Comparison of ENCODE assay signal across 9 cellular contexts in the genomic region with DNA sequence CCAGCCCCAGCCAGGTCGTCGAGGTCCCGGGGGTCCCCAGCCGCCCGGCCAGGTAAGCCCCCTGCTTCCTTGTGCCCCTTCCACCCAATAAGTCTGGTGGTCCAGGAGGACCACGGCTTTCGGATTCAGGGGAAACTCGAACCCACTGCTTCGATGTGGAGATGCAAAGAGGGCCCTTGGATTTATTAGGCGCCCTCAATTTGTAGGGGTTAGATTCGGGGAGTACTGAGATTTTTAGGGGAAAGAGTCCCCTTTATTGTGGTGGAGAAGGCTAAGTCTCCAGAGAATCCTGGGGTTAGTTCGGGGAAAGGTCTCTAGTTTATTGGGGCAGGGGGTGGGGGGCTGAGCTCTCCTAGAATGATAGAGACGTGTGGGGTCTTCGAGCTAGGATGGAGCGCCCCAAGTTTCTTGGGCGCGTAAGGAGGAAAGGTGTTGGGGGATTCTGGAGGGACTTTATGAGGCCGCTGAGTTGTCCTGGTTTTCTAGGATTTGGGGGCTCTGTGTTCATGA. TPM values are rescaled to one million over a fixed set of nuclear protein-coding genes. Genes with fewer than 3 reads are reported as not detected.
DNase-seq lines count a peak whose midpoint lies in the region; ATAC-seq and TF ChIP-seq lines count a peak whose summit lies in the region.
"Had no signal": no experiment of that assay in that cellular context is flagged by ENCODE, and none has a peak within 500 bp of the region (broad histone marks: within the 10 kb centered on the region; RNA-seq: fewer than 3 reads in every experiment).

No MANE protein-coding gene starts in this region.

- H3K9ac ChIP-seq in SK-N-MC (ENCODE audit: insufficient read length), result no peak overlapping the region

- H3K27ac Mint-ChIP-seq in activated CD4-positive, alpha-beta T cell treated with anti-CD3 and anti-CD28 coated beads, Interleukin-2, amount 10 ng/mL, durations not matched to agents 24 days and 14 days, result no peak overlapping the region
- peak overlapping the region; percentile 12 for H3K27ac Mint-ChIP-seq in glutamatergic neuron (ENCODE audit: unreplicated experiment)
- H3K27ac Mint-ChIP-seq in stimulated activated effector memory CD8-positive, alpha-beta T cell treated with anti-CD3 and anti-CD28 coated beads, Interleukin-12 subunit alpha, Interleukin-12 subunit beta, amount 100 ng/mL, for 72 hours, result no peak overlapping the region

- intact Hi-C loops in activated CD4-positive, alpha-beta T cell treated with anti-CD3 and anti-CD28 coated beads, Interleukin-2, amount 10 ng/mL, durations not matched to agents 24 days and 14 days (cut with micrococcal nuclease), result loop anchor here (10.0 kb wide), 1 partner anchor 293 kb away; no protein-coding TSS in a partner anchor
- intact Hi-C loops in left colon (cut with DNase I, micrococcal nuclease), result loop anchor here (5.0 to 10.0 kb wide), 2 partner anchors 63 to 135 kb away; no protein-coding TSS in a partner anchor

- H3K4me3 ChIP-seq in SK-N-MC, result peak overlapping the region; percentile 98; the same call in 1 of the 2 replicates

- H3K36me3 Mint-ChIP-seq in activated CD4-positive, alpha-beta T cell treated with anti-CD3 and anti-CD28 coated beads, Interleukin-2, amount 10 ng/mL, durations not matched to agents 24 days and 14 days (ENCODE audit: low read depth), result no peaks in the 10 kb centered on the region
- no peaks in the 10 kb centered on the region for H3K36me3 Mint-ChIP-seq in glutamatergic neuron (ENCODE audit: unreplicated experiment)
- H3K36me3 Mint-ChIP-seq in stimulated activated effector memory CD8-positive, alpha-beta T cell treated with anti-CD3 and anti-CD28 coated beads, Interleukin-12 subunit alpha, Interleukin-12 subunit beta, amount 100 ng/mL, for 72 hours, result no peaks in the 10 kb centered on the region

- no peaks in the 10 kb centered on the region for H3K36me3 ChIP-seq in SK-N-MC (ENCODE audit: insufficient read depth, low read length)

- H3K4me3 Mint-ChIP-seq in activated CD4-positive, alpha-beta T cell treated with anti-CD3 and anti-CD28 coated beads, Interleukin-2, amount 10 ng/mL, durations not matched to agents 24 days and 14 days, result peak overlapping the region; percentile 75
- peak overlapping the region; percentile 86 for H3K4me3 Mint-ChIP-seq in glutamatergic neuron (ENCODE audit: unreplicated experiment)
- peak overlapping the region; percentile 52 for H3K4me3 Mint-ChIP-seq in stimulated activated effector memory CD8-positive, alpha-beta T cell treated with anti-CD3 and anti-CD28 coated beads, Interleukin-12 subunit alpha, Interleukin-12 subunit beta, amount 100 ng/mL, for 72 hours

- peaks cover 39% of the 10 kb centered on the region for H3K27me3 Mint-ChIP-seq in activated CD4-positive, alpha-beta T cell treated with anti-CD3 and anti-CD28 coated beads, Interleukin-2, amount 10 ng/mL, durations not matched to agents 24 days and 14 days
- peaks cover 13% of the 10 kb centered on the region for H3K27me3 Mint-ChIP-seq in glutamatergic neuron (ENCODE audit: unreplicated experiment)

- H3K9me3 ChIP-seq in SK-N-MC (ENCODE audit: low read depth, low read length), result no peaks in the 10 kb centered on the region

- TF ChIP-seq CTCF in glutamatergic neuron (IDR thresholded peaks at IDR 0.05; ENCODE audit: partially characterized antibody, unreplicated experiment), result no peak

- H3K27ac ChIP-seq in SK-N-MC, result no peak overlapping the region

- ATAC-seq in stimulated activated effector memory CD8-positive, alpha-beta T cell treated with anti-CD3 and anti-CD28 coated beads, Interleukin-12 subunit alpha, Interleukin-12 subunit beta, amount 100 ng/mL, for 72 hours, result no peak
- ATAC-seq in left colon (no peak), HG03520 (IDR thresholded peaks at IDR 0.05; ENCODE audit: unreplicated experiment) (no peak), GM18870 (IDR thresholded peaks at IDR 0.05; ENCODE audit: unreplicated experiment) (no peak)

- DNase-seq in activated CD4-positive, alpha-beta T cell treated with anti-CD3 and anti-CD28 coated beads, Interleukin-2, amount 10 ng/mL, durations not matched to agents 24 days and 14 days, result no peak
- DNase-seq in activated CD4-positive, alpha-beta T cell treated with anti-CD3 and anti-CD28 coated beads for 48 hours, result no peak
- DNase-seq in SK-N-MC (ENCODE audit: low read depth, low spot score), result no peak
- DNase-seq in glutamatergic neuron, result no peak
- no peak for DNase-seq in stimulated activated effector memory CD8-positive, alpha-beta T cell treated with anti-CD3 and anti-CD28 coated beads, Interleukin-12 subunit alpha, Interleukin-12 subunit beta, amount 100 ng/mL, for 72 hours (ENCODE audit: low spot score in 2 of 2)
- DNase-seq in left colon, result no peak
- DNase-seq: NCI-H187 treated with DMSO at 0.1 percent for 48 hours had no signal

- no peaks in the 10 kb centered on the region for H3K9me3 Mint-ChIP-seq in activated CD4-positive, alpha-beta T cell treated with anti-CD3 and anti-CD28 coated beads, Interleukin-2, amount 10 ng/mL, durations not matched to agents 24 days and 14 days
- no peaks in the 10 kb centered on the region for H3K9me3 Mint-ChIP-seq in glutamatergic neuron (ENCODE audit: unreplicated experiment)
- H3K9me3 Mint-ChIP-seq in stimulated activated effector memory CD8-positive, alpha-beta T cell treated with anti-CD3 and anti-CD28 coated beads, Interleukin-12 subunit alpha, Interleukin-12 subunit beta, amount 100 ng/mL, for 72 hours, result no peaks in the 10 kb centered on the region

- H3K4me1 Mint-ChIP-seq in activated CD4-positive, alpha-beta T cell treated with anti-CD3 and anti-CD28 coated beads, Interleukin-2, amount 10 ng/mL, durations not matched to agents 24 days and 14 days, result peaks cover 42% of the 10 kb centered on the region
- peaks cover 19% of the 10 kb centered on the region for H3K4me1 Mint-ChIP-seq in glutamatergic neuron (ENCODE audit: low read depth, unreplicated experiment)
- peaks cover 51% of the 10 kb centered on the region for H3K4me1 Mint-ChIP-seq in stimulated activated effector memory CD8-positive, alpha-beta T cell treated with anti-CD3 and anti-CD28 coated beads, Interleukin-12 subunit alpha, Interleukin-12 subunit beta, amount 100 ng/mL, for 72 hours

RNA-seq across cellular contexts. Expression of a gene that starts 3.8 kb away (rescaled TPM):
- total RNA-seq in activated CD4-positive, alpha-beta T cell treated with anti-CD3 and anti-CD28 coated beads, Interleukin-2, amount 10 ng/mL, durations not matched to agents 24 days and 14 days, result 123 and 126 TPM in 2 replicates
- total RNA-seq in glutamatergic neuron (ENCODE audit: unreplicated experiment), result 169 TPM
- total RNA-seq in left colon, result 100 to 1,000 TPM; 183 to 192 TPM

RNA-seq across cellular contexts. Expression of a gene that starts 20.7 kb away (rescaled TPM):
- total RNA-seq in activated CD4-positive, alpha-beta T cell treated with anti-CD3 and anti-CD28 coated beads, Interleukin-2, amount 10 ng/mL, durations not matched to agents 24 days and 14 days, result 111 and 113 TPM in 2 replicates
- total RNA-seq in glutamatergic neuron (ENCODE audit: unreplicated experiment), result 170 TPM
- 10 to 100 TPM; 64.1 to 64.3 TPM for total RNA-seq in left colon
